Comparison of ENCODE assay signal across 12 cellular contexts in the genomic region with DNA sequence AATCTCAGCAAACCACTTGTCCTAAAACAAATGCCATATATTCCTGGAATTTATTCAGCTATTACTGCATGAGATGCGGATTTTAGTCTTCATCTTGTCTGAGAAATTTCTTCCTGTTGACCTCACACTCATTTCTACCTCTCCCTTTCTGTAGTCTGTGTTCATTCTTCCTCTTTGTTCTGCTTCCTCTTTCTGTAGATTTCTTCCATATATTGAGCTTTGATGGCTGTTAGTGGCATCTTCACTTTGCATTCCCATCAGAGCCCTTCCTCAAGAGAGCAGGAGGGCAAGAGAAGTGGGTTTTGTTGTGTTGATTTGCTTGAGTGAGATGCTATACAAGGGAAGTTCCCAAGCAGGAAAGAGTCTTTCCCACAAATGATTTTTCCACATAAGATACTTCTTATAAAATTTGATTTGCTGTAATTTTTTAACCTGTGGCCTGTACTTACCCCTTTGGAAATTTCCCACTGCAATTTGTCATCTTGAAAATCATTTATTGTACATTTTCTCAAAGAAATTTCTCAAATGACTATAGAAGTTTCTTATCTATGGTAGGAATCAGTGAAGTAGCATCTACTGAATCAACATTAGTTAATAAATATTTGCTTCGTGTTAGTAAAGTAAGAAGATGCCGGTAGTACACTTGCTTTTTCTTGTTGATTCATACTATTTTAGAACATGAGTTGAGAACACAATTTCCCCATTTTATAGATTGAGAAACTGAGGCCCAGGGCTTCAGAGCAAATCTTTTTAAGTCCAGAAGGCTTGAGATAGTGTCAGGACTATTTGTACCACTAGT. TPM values are rescaled to one million over a fixed set of nuclear protein-coding genes. Genes with fewer than 3 reads are reported as not detected.
A peak's percentile ranks its signal among the peaks of the same experiment; 100 is the strongest.
DNase-seq lines count a peak whose midpoint lies in the region; ATAC-seq and FAIRE-seq lines count a peak whose summit lies in the region.
"Had no signal": no experiment of that assay in that cellular context is flagged by ENCODE, and none has a peak within 500 bp of the region (broad histone marks: within the 10 kb centered on the region; RNA-seq: fewer than 3 reads in every experiment).

No MANE protein-coding gene starts in this region.

- H3K27me3 Mint-ChIP-seq in activated T-cell treated with anti-CD3 and anti-CD28 coated beads, Interleukin-2, amount 50 U/mL, for 24 hours = no peaks in the 10 kb centered on the region

- H3K36me3 Mint-ChIP-seq in activated T-cell treated with anti-CD3 and anti-CD28 coated beads, Interleukin-2, amount 50 U/mL, for 24 hours (ENCODE audit: low read depth) = peaks cover 63% of the 10 kb centered on the region
- H3K36me3 Mint-ChIP-seq in stimulated activated effector memory CD8-positive, alpha-beta T cell treated with anti-CD3 and anti-CD28 coated beads, Interleukin-12 subunit alpha, Interleukin-12 subunit beta, amount 100 ng/mL, for 72 hours = peaks cover 38% of the 10 kb centered on the region

- no peak for DNase-seq in activated T-cell treated with anti-CD3 and anti-CD28 coated beads, Interleukin-2, amount 50 U/mL, for 24 hours
- no peak for DNase-seq in activated T-cell treated with anti-CD3 and anti-CD28 coated beads, Interleukin-2, amount 50 U/mL, for 1 hour
- DNase-seq in SKM-1 treated with dmso at 0.1 percent for 144 hours (lab: John Stamatoyannopoulos, UW; ENCODE audit: unreplicated experiment) (peak; percentile 46), NCI-H2029 treated with DMSO at 0.1 percent for 48 hours (lab: John Stamatoyannopoulos, UW) (no peak), frontal cortex (ENCODE audit: low spot score in 2 of 2) (no peak), HK-2 (ENCODE audit: unreplicated experiment) (no peak)
- DNase-seq in stimulated activated effector memory CD8-positive, alpha-beta T cell treated with anti-CD3 and anti-CD28 coated beads, Interleukin-12 subunit alpha, Interleukin-12 subunit beta, amount 100 ng/mL, for 72 hours (ENCODE audit: low spot score in 2 of 2) = no peak
- DNase-seq: activated T-cell treated with anti-CD3 and anti-CD28 coated beads for 4 hours, foreskin keratinocyte, IMR-90 had no signal

- no peak overlapping the region for H3K4me3 Mint-ChIP-seq in activated T-cell treated with anti-CD3 and anti-CD28 coated beads, Interleukin-2, amount 50 U/mL, for 24 hours
- no peak overlapping the region for H3K4me3 Mint-ChIP-seq in stimulated activated effector memory CD8-positive, alpha-beta T cell treated with anti-CD3 and anti-CD28 coated beads, Interleukin-12 subunit alpha, Interleukin-12 subunit beta, amount 100 ng/mL, for 72 hours

- no peak for FAIRE-seq in frontal cortex (lab: Jason Lieb, UNC)

- H3K27ac Mint-ChIP-seq in activated T-cell treated with anti-CD3 and anti-CD28 coated beads, Interleukin-2, amount 50 U/mL, for 24 hours = peak overlapping the region; percentile 71
- peak overlapping the region; percentile 46 for H3K27ac Mint-ChIP-seq in stimulated activated effector memory CD8-positive, alpha-beta T cell treated with anti-CD3 and anti-CD28 coated beads, Interleukin-12 subunit alpha, Interleukin-12 subunit beta, amount 100 ng/mL, for 72 hours

- peaks cover 53% of the 10 kb centered on the region for H3K4me1 Mint-ChIP-seq in activated T-cell treated with anti-CD3 and anti-CD28 coated beads, Interleukin-2, amount 50 U/mL, for 24 hours (ENCODE audit: low read depth)
- peaks cover 37% of the 10 kb centered on the region for H3K4me1 Mint-ChIP-seq in stimulated activated effector memory CD8-positive, alpha-beta T cell treated with anti-CD3 and anti-CD28 coated beads, Interleukin-12 subunit alpha, Interleukin-12 subunit beta, amount 100 ng/mL, for 72 hours

- peak; percentile 35 for ATAC-seq in HG03045 (IDR thresholded peaks at IDR 0.05; ENCODE audit: unreplicated experiment)
- ATAC-seq in stimulated activated effector memory CD8-positive, alpha-beta T cell treated with anti-CD3 and anti-CD28 coated beads, Interleukin-12 subunit alpha, Interleukin-12 subunit beta, amount 100 ng/mL, for 72 hours = no peak
- ATAC-seq: foreskin keratinocyte, sciatic nerve had no signal

- H3K9me3 Mint-ChIP-seq in activated T-cell treated with anti-CD3 and anti-CD28 coated beads, Interleukin-2, amount 50 U/mL, for 24 hours = no peaks in the 10 kb centered on the region
- H3K9me3 Mint-ChIP-seq in stimulated activated effector memory CD8-positive, alpha-beta T cell treated with anti-CD3 and anti-CD28 coated beads, Interleukin-12 subunit alpha, Interleukin-12 subunit beta, amount 100 ng/mL, for 72 hours = no peaks in the 10 kb centered on the region

RNA-seq across cellular contexts. Expression of a gene that starts 43.8 kb away (rescaled TPM):
- total RNA-seq in frontal cortex = 32.2 TPM
